ENCODE assay signal across 11 cellular contexts in the genomic region with DNA sequence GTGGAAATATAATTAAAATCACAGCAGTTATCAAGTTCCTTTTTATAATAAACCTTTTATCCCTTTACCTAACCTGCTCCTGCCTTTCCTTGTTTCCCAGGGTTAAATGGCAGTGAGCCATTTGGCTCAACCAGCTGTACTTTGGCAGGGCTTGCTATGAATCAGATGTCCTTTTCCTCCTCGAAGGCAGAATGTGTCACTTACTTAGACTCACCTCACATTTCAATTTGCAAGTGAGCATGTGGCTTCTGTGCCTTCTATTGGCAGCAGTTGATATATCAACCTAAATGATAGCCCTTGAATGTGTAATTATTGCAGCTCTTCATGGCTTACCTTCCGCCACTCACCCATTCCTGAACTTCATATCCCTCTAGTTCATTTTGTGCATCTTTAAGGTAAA.
DNase-seq lines count a peak whose midpoint lies in the region; ATAC-seq and TF ChIP-seq lines count a peak whose summit lies in the region.
"Had no signal": no experiment of that assay in that cellular context is flagged by ENCODE, and none has a peak within 500 bp of the region (broad histone marks: within the 10 kb centered on the region; RNA-seq: fewer than 3 reads in every experiment).

No MANE protein-coding gene starts in this region.

- H3K36me3 ChIP-seq in aorta (ENCODE audit: control insufficient read depth in 1 of 2, insufficient read depth in 2 of 2, low read length in 1 of 2): no peaks in the 10 kb centered on the region
- H3K36me3 ChIP-seq: HAP-1, neural progenitor cell had no signal

- H3K36me3 Mint-ChIP-seq in chondrocyte (ENCODE audit: low read depth) (no peaks in the 10 kb centered on the region), immature natural killer cell (no peaks in the 10 kb centered on the region)
- no peaks in the 10 kb centered on the region for H3K36me3 Mint-ChIP-seq in stimulated activated effector memory CD8-positive, alpha-beta T cell treated with anti-CD3 and anti-CD28 coated beads, Interleukin-12 subunit alpha, Interleukin-12 subunit beta, amount 100 ng/mL, for 72 hours
- H3K36me3 Mint-ChIP-seq: neural progenitor cell had no signal

- no peaks in the 10 kb centered on the region for H3K9me3 ChIP-seq in aorta (ENCODE audit: control insufficient read depth, low read length)
- H3K9me3 ChIP-seq: HAP-1 had no signal

- intact Hi-C loops in Right ventricle myocardium inferior (cut with DNase I): no loop called here
- intact Hi-C loops in cardiac septum (cut with DNase I): loop anchor here (10.0 kb wide), 1 partner anchor 323 kb away; a partner anchor contains a TSS
- intact Hi-C loops in left colon (cut with DNase I, micrococcal nuclease): no loop called here
- intact Hi-C loops in aorta (cut with DNase I): no loop called here

- no peak for DNase-seq in Right ventricle myocardium inferior (ENCODE audit: missing footprints)
- no peak for DNase-seq in cardiac septum (ENCODE audit: low spot score)
- DNase-seq in chondrocyte (ENCODE audit: low spot score): no peak
- DNase-seq in left colon: peak; percentile 66 to 75
- DNase-seq in aorta: peak; percentile 59 to 80
- DNase-seq in stimulated activated effector memory CD8-positive, alpha-beta T cell treated with anti-CD3 and anti-CD28 coated beads, Interleukin-12 subunit alpha, Interleukin-12 subunit beta, amount 100 ng/mL, for 72 hours (ENCODE audit: low spot score in 2 of 2): no peak
- no peak for DNase-seq in activated CD4-positive, alpha-beta T cell treated with anti-CD3 and anti-CD28 coated beads for 4 hours
- no peak for DNase-seq in immature natural killer cell
- DNase-seq: activated CD8-positive, alpha-beta memory T cell treated with anti-CD3 and anti-CD28 coated beads, Interleukin-2, amount 50 U/mL, for 48 hours had no signal

- no peaks in the 10 kb centered on the region for H3K27me3 ChIP-seq in aorta (ENCODE audit: control insufficient read depth in 1 of 2, insufficient read depth in 2 of 2, low read length in 1 of 2)
- H3K27me3 ChIP-seq: neural progenitor cell had no signal

- peak overlapping the region; percentile 45 for H3K27ac Mint-ChIP-seq in chondrocyte (ENCODE audit: unreplicated experiment)
- no peak overlapping the region for H3K27ac Mint-ChIP-seq in stimulated activated effector memory CD8-positive, alpha-beta T cell treated with anti-CD3 and anti-CD28 coated beads, Interleukin-12 subunit alpha, Interleukin-12 subunit beta, amount 100 ng/mL, for 72 hours
- H3K27ac Mint-ChIP-seq in immature natural killer cell: no peak overlapping the region
- H3K27ac Mint-ChIP-seq: neural progenitor cell had no signal

- WGBS in aorta, 2 donors: 44 to 49% methylated on average over 2 of the region's 2 CpGs

- H3K27ac ChIP-seq in aorta (ENCODE audit: low read depth in 1 of 2, low read length in 2 of 2): peak overlapping the region in 1 of 2 donors; percentile 28
- H3K27ac ChIP-seq: neural progenitor cell had no signal

- H3K4me3 Mint-ChIP-seq in chondrocyte (ENCODE audit: unreplicated experiment) (no peak overlapping the region), immature natural killer cell (no peak overlapping the region)
- H3K4me3 Mint-ChIP-seq in stimulated activated effector memory CD8-positive, alpha-beta T cell treated with anti-CD3 and anti-CD28 coated beads, Interleukin-12 subunit alpha, Interleukin-12 subunit beta, amount 100 ng/mL, for 72 hours: no peak overlapping the region
- H3K4me3 Mint-ChIP-seq: neural progenitor cell had no signal

- peak; percentile 27 for TF ChIP-seq CTCF in chondrocyte (IDR thresholded peaks at IDR 0.05)

- H3K27me3 Mint-ChIP-seq in chondrocyte (ENCODE audit: low read depth) (no peaks in the 10 kb centered on the region), immature natural killer cell (ENCODE audit: low read depth in 3 of 3) (no peaks in the 10 kb centered on the region)

- H3K4me3 ChIP-seq in aorta (ENCODE audit: low read length in 2 of 2): no peak overlapping the region
- H3K4me3 ChIP-seq: HAP-1, neural progenitor cell had no signal

- peak; percentile 75 for ATAC-seq in Right ventricle myocardium inferior
- ATAC-seq in left colon: peak; percentile 96
- peak; percentile 68 for ATAC-seq in aorta (ENCODE audit: low FRiP score)
- no peak for ATAC-seq in stimulated activated effector memory CD8-positive, alpha-beta T cell treated with anti-CD3 and anti-CD28 coated beads, Interleukin-12 subunit alpha, Interleukin-12 subunit beta, amount 100 ng/mL, for 72 hours

- H3K4me1 ChIP-seq in aorta (ENCODE audit: control insufficient read depth in 1 of 2, insufficient read depth in 2 of 2, low read length in 2 of 2): peaks cover 1 to 7% of the 10 kb centered on the region in 2 donors
- H3K4me1 ChIP-seq: HAP-1 had no signal

- H3K9me3 Mint-ChIP-seq in chondrocyte (ENCODE audit: low read depth) (no peaks in the 10 kb centered on the region), immature natural killer cell (no peaks in the 10 kb centered on the region)
- H3K9me3 Mint-ChIP-seq in stimulated activated effector memory CD8-positive, alpha-beta T cell treated with anti-CD3 and anti-CD28 coated beads, Interleukin-12 subunit alpha, Interleukin-12 subunit beta, amount 100 ng/mL, for 72 hours: no peaks in the 10 kb centered on the region

- H3K4me1 Mint-ChIP-seq in chondrocyte (ENCODE audit: low read depth) (peaks cover 15% of the 10 kb centered on the region), immature natural killer cell (no peaks in the 10 kb centered on the region)
- no peaks in the 10 kb centered on the region for H3K4me1 Mint-ChIP-seq in stimulated activated effector memory CD8-positive, alpha-beta T cell treated with anti-CD3 and anti-CD28 coated beads, Interleukin-12 subunit alpha, Interleukin-12 subunit beta, amount 100 ng/mL, for 72 hours
- H3K4me1 Mint-ChIP-seq: neural progenitor cell had no signal

Comparison
In these comparisons a context has a peak if more than half of its experiments do, and no peak if none do; other contexts are left out.
1. DNase-seq: peak in left colon (2 of 2) and aorta (2 of 2); none in Right ventricle myocardium inferior (single experiment), cardiac septum (single experiment), chondrocyte (single experiment), stimulated activated effector memory CD8-positive, alpha-beta T cell treated with anti-CD3 and anti-CD28 coated beads, Interleukin-12 subunit alpha, Interleukin-12 subunit beta, amount 100 ng/mL, for 72 hours (0 of 2), activated CD4-positive, alpha-beta T cell treated with anti-CD3 and anti-CD28 coated beads for 4 hours (0 of 2) and immature natural killer cell (0 of 3).